Comparison of ENCODE assay signal across 13 cellular contexts in genomic region chr16:88956546-88957455, GRCh38. TPM values are rescaled to one million over a fixed set of nuclear protein-coding genes. Genes with fewer than 3 reads are reported as not detected.
DNase-seq lines count a peak whose midpoint lies in the region; ATAC-seq and TF ChIP-seq lines count a peak whose summit lies in the region.
"Had no signal": no experiment of that assay in that cellular context is flagged by ENCODE, and none has a peak within 500 bp of the region (broad histone marks: within the 10 kb centered on the region; RNA-seq: fewer than 3 reads in every experiment).

No MANE protein-coding gene starts in this region.

- no peak overlapping the region for H3K9ac ChIP-seq in skeletal muscle satellite cell (ENCODE audit: low read depth, low read length)

- intact Hi-C loops in ascending aorta (cut with DNase I), result no loop called here

- H3K9me3 Mint-ChIP-seq in activated naive CD4-positive, alpha-beta T cell treated with anti-CD3 and anti-CD28 coated beads, Interleukin-2, amount 50 U/mL, for 72 hours, result no peaks in the 10 kb centered on the region
- no peaks in the 10 kb centered on the region for H3K9me3 Mint-ChIP-seq in activated T-helper 17 cell treated with anti-CD3 and anti-CD28 coated beads, Interleukin-2, amount 50 U/mL, for 72 hours

- no peaks in the 10 kb centered on the region for H3K9me3 ChIP-seq in skeletal muscle satellite cell (replicated peaks; ENCODE audit: low read length)
- no peaks in the 10 kb centered on the region for H3K9me3 ChIP-seq in ascending aorta
- H3K9me3 ChIP-seq: tibial nerve had no signal

- peak overlapping the region; percentile 37 for H3K4me2 ChIP-seq in skeletal muscle satellite cell (ENCODE audit: low read length)

- H3K27me3 Mint-ChIP-seq in activated T-helper 17 cell treated with anti-CD3 and anti-CD28 coated beads, Interleukin-2, amount 50 U/mL, for 72 hours, result peaks cover 21% of the 10 kb centered on the region

- H3K36me3 Mint-ChIP-seq in activated naive CD4-positive, alpha-beta T cell treated with anti-CD3 and anti-CD28 coated beads, Interleukin-2, amount 50 U/mL, for 72 hours, result no peaks in the 10 kb centered on the region
- no peaks in the 10 kb centered on the region for H3K36me3 Mint-ChIP-seq in activated T-helper 17 cell treated with anti-CD3 and anti-CD28 coated beads, Interleukin-2, amount 50 U/mL, for 72 hours (ENCODE audit: low read depth)

- H3K4me1 Mint-ChIP-seq in activated T-helper 17 cell treated with anti-CD3 and anti-CD28 coated beads, Interleukin-2, amount 50 U/mL, for 72 hours, result peaks cover 11% of the 10 kb centered on the region

- H3K4me3 Mint-ChIP-seq in activated T-helper 17 cell treated with anti-CD3 and anti-CD28 coated beads, Interleukin-2, amount 50 U/mL, for 72 hours, result peak overlapping the region; percentile 34

- peak; percentile 46 to 71 for ATAC-seq in activated naive CD4-positive, alpha-beta T cell treated with anti-CD3 and anti-CD28 coated beads, Interleukin-2, amount 50 U/mL, for 72 hours
- ATAC-seq in activated T-helper 17 cell treated with anti-CD3 and anti-CD28 coated beads, Interleukin-2, amount 50 U/mL, for 72 hours (replicated peaks), result peak; percentile 45
- no peak for ATAC-seq in HG02642 (IDR thresholded peaks at IDR 0.05; ENCODE audit: poor library complexity, unreplicated experiment)

- no peak overlapping the region for H3K4me3 ChIP-seq in skeletal muscle satellite cell (ENCODE audit: low read length)
- no peak overlapping the region for H3K4me3 ChIP-seq in ascending aorta
- H3K4me3 ChIP-seq: tibial nerve had no signal

- peak overlapping the region; percentile 55 to 84 for H3K27ac Mint-ChIP-seq in activated naive CD4-positive, alpha-beta T cell treated with anti-CD3 and anti-CD28 coated beads, Interleukin-2, amount 50 U/mL, for 72 hours
- H3K27ac Mint-ChIP-seq in activated T-helper 17 cell treated with anti-CD3 and anti-CD28 coated beads, Interleukin-2, amount 50 U/mL, for 72 hours, result peak overlapping the region; percentile 67

- TF ChIP-seq CTCF in ascending aorta (IDR thresholded peaks at IDR 0.05), result no peak

- no peaks in the 10 kb centered on the region for H3K4me1 ChIP-seq in skeletal muscle satellite cell (ENCODE audit: control insufficient read depth, insufficient read depth, low read length)
- no peaks in the 10 kb centered on the region for H3K4me1 ChIP-seq in ascending aorta

- H3K27me3 ChIP-seq in skeletal muscle satellite cell (ENCODE audit: control insufficient read depth, insufficient read depth, low read length) (peaks cover 55% of the 10 kb centered on the region), ascending aorta (no peaks in the 10 kb centered on the region)

- no peak for DNase-seq in activated naive CD4-positive, alpha-beta T cell treated with anti-CD3 and anti-CD28 coated beads, Interleukin-2, amount 50 U/mL, for 72 hours (ENCODE audit: low spot score in 2 of 2)
- DNase-seq in activated naive CD4-positive, alpha-beta T cell (lab: John Stamatoyannopoulos, UW), result no peak
- DNase-seq in M059J (ENCODE audit: low read depth) (peak; percentile 35), amygdala (lab: John Stamatoyannopoulos, UW) (no peak), ascending aorta (ENCODE audit: low spot score in 2 of 2) (no peak)
- DNase-seq: activated naive CD4-positive, alpha-beta T cell treated with anti-CD3 and anti-CD28 coated beads, Interleukin-2, amount 50 U/mL, for 16 hours; effector CD4-positive, alpha-beta T cell; hippocampal formation; NCI-H1930 had no signal

- H3K36me3 ChIP-seq in skeletal muscle satellite cell (ENCODE audit: insufficient read depth, low read length) (no peaks in the 10 kb centered on the region), ascending aorta (no peaks in the 10 kb centered on the region)
- H3K36me3 ChIP-seq: tibial nerve had no signal

- no peak overlapping the region for H3K27ac ChIP-seq in ascending aorta
- H3K27ac ChIP-seq: tibial nerve had no signal

RNA-seq across cellular contexts. Expression of gene CBFA2T3, which starts 20.2 kb away (rescaled TPM):
- total RNA-seq in activated naive CD4-positive, alpha-beta T cell treated with anti-CD3 and anti-CD28 coated beads, Interleukin-2, amount 50 U/mL, for 72 hours, result 1 to 10 TPM in 1 of 2 donors, under 1 TPM in 1; 0.76 to 1.1 TPM
- total RNA-seq in M059J (2014; rRNA removed; shearing (Covaris generic)), result not detected in 2 replicates
- total RNA-seq in activated T-helper 17 cell treated with anti-CD3 and anti-CD28 coated beads, Interleukin-2, amount 50 U/mL, for 72 hours, result under 1 TPM in 1 of 2 donors, not detected in 1; 0.19 TPM
- 0.22 TPM in 1 of 2 replicates, not detected in the other for total RNA-seq in skeletal muscle satellite cell (2012; rRNA removed)
- 32.8 TPM for total RNA-seq in ascending aorta

Comparison
In these comparisons a context has a peak if more than half of its experiments do, and no peak if none do; other contexts are left out.
1. RNA of gene CBFA2T3, which starts 20.2 kb away (total RNA-seq): 32.8 TPM in ascending aorta (single experiment); 0.76 to 1.1 TPM in activated naive CD4-positive, alpha-beta T cell treated with anti-CD3 and anti-CD28 coated beads, Interleukin-2, amount 50 U/mL, for 72 hours, 0.19 TPM in activated T-helper 17 cell treated with anti-CD3 and anti-CD28 coated beads, Interleukin-2, amount 50 U/mL, for 72 hours and not detected in M059J; every median in the first group is over 10 times any median in the second.